In the genomic region with DNA sequence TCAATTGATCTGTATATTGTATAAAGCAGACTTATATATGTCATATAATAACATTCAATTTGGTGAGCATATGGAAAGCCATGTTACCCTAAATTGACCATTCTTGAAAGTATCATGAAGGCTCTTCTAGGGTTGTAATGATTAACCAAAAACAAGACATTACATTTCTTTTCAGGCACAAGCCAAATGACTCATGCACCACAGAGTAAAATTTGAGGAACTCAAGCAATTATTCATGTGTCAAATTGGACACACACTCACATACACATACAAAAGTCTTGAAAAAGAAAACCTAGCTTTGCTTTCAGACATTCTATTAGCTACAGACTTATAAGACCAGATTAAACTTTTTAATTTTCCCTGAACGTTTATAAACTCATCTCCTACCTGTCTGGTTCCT, we compare ENCODE assay signal across 10 cellular contexts.
DNase-seq lines count a peak whose midpoint lies in the region; TF ChIP-seq lines count a peak whose summit lies in the region.
"Had no signal": no experiment of that assay in that cellular context is flagged by ENCODE, and none has a peak within 500 bp of the region (broad histone marks: within the 10 kb centered on the region; RNA-seq: fewer than 3 reads in every experiment).

No MANE protein-coding gene starts in this region.

- no peak overlapping the region for H3K4me3 Mint-ChIP-seq in MCF 10A (ENCODE audit: unreplicated experiment)
- no peak overlapping the region for H3K4me3 Mint-ChIP-seq in activated T-helper 2 cell treated with anti-CD3 and anti-CD28 coated beads, Interferon-gamma antibody, Interleukin-2, Interleukin-4, amounts not matched to agents 10 μg/mL and 5 μg/mL and 100 μg/mL, durations not matched to agents 14 hours and 24 hours and 36 hours (ENCODE audit: low read depth)

- H3K27ac Mint-ChIP-seq in MCF 10A (ENCODE audit: low read depth, unreplicated experiment), result no peak overlapping the region
- no peak overlapping the region for H3K27ac Mint-ChIP-seq in activated T-helper 2 cell treated with anti-CD3 and anti-CD28 coated beads, Interferon-gamma antibody, Interleukin-2, Interleukin-4, amounts not matched to agents 10 μg/mL and 5 μg/mL and 100 μg/mL, durations not matched to agents 14 hours and 24 hours and 36 hours

- no peaks in the 10 kb centered on the region for H3K79me2 ChIP-seq in mammary epithelial cell (ENCODE audit: insufficient read depth, low read length)

- dilution Hi-C loops in mammary epithelial cell (cut with HindIII; ENCODE audit: low sequenced_read_pairs), result no loop called here

- POLR2A ChIA-PET in MCF 10A (lab: Yijun Ruan, JAX), result interaction anchor here (0.5 to 0.8 kb wide), 2 partner anchors 10 to 147 kb away, joined by 3 to 4 read pairs; no protein-coding TSS in a partner anchor

- CTCF ChIA-PET in MCF 10A (lab: Yijun Ruan, JAX) (no interaction called here), mammary epithelial cell (lab: Charles Lee; ENCODE audit: low non-redundant PET) (no interaction called here)

- H3K36me3 ChIP-seq in mammary epithelial cell (ENCODE audit: insufficient read depth, low read length), result no peaks in the 10 kb centered on the region
- H3K36me3 ChIP-seq: prostate gland had no signal

- H3K27ac ChIP-seq in mammary epithelial cell (ENCODE audit: insufficient read depth, low read depth, low read length), result no peak overlapping the region
- H3K27ac ChIP-seq: prostate gland, RWPE1 had no signal

- H4K20me1 ChIP-seq in mammary epithelial cell (ENCODE audit: insufficient read depth, low read length), result no peaks in the 10 kb centered on the region

- H3K4me2 ChIP-seq in mammary epithelial cell (ENCODE audit: insufficient read depth, low read depth, low read length), result no peak overlapping the region

- no peak overlapping the region for H2AFZ ChIP-seq in mammary epithelial cell (ENCODE audit: low read depth, low read length)

- no peak for TF ChIP-seq POLR2A in erythroblast (IDR thresholded peaks at IDR 0.05; ENCODE audit: low read length)

- H3K4me3 ChIP-seq in mammary epithelial cell (replicated peaks in 1 of 3; ENCODE audit: insufficient read depth in 1 of 3, low read depth in 2 of 3, low read length in 3 of 3), result no peak overlapping the region
- no peak overlapping the region for H3K4me3 ChIP-seq in choroid plexus epithelial cell (ENCODE audit: low read depth, low read length)
- H3K4me3 ChIP-seq: prostate gland had no signal

- in situ Hi-C loops in mammary epithelial cell (cut with MboI; ENCODE audit: low sequenced_read_pairs in 2 of 2), result no loop called here

- TF ChIP-seq CTCF in MCF 10A (IDR thresholded peaks at IDR 0.05; ENCODE audit: unreplicated experiment) (no peak), mammary epithelial cell (conservative IDR thresholded peaks at IDR 0.05 in 1 of 2, IDR thresholded peaks at IDR 0.05 in 1 of 2; ENCODE audit: extremely low read depth in 1 of 2, insufficient read depth in 1 of 2, low read depth in 1 of 2, low read length in 2 of 2) (no peak), choroid plexus epithelial cell (conservative IDR thresholded peaks at IDR 0.05; ENCODE audit: low read depth, low read length) (no peak)

- WGBS in mammary epithelial cell (ENCODE audit: low coverage, missing lambda C conversion rate), result 11% methylated on average over 1 of the region's 1 CpG

- peaks cover 3% of the 10 kb centered on the region for H3K4me1 Mint-ChIP-seq in MCF 10A (ENCODE audit: insufficient read depth, unreplicated experiment)
- H3K4me1 Mint-ChIP-seq in activated T-helper 2 cell treated with anti-CD3 and anti-CD28 coated beads, Interferon-gamma antibody, Interleukin-2, Interleukin-4, amounts not matched to agents 10 μg/mL and 5 μg/mL and 100 μg/mL, durations not matched to agents 14 hours and 24 hours and 36 hours (ENCODE audit: low read depth), result no peaks in the 10 kb centered on the region

- no peaks in the 10 kb centered on the region for H3K27me3 Mint-ChIP-seq in MCF 10A (ENCODE audit: insufficient read depth, unreplicated experiment)
- H3K27me3 Mint-ChIP-seq in activated T-helper 2 cell treated with anti-CD3 and anti-CD28 coated beads, Interferon-gamma antibody, Interleukin-2, Interleukin-4, amounts not matched to agents 10 μg/mL and 5 μg/mL and 100 μg/mL, durations not matched to agents 14 hours and 24 hours and 36 hours (ENCODE audit: low read depth), result no peaks in the 10 kb centered on the region

- no TSS peak for BruUV-seq in MCF 10A (replicated peaks; lab: Mats Ljungman, UMichigan)
- no TSS peak for BruUV-seq in mammary epithelial cell (replicated peaks; lab: Mats Ljungman, UMichigan)

- no peak overlapping the region for H3K9ac ChIP-seq in mammary epithelial cell (ENCODE audit: insufficient read depth, low read length)

- no peaks in the 10 kb centered on the region for H3K4me1 ChIP-seq in mammary epithelial cell (ENCODE audit: insufficient read depth, low read length)
- H3K4me1 ChIP-seq: prostate gland had no signal

- H3K9me3 ChIP-seq in mammary epithelial cell (replicated peaks; ENCODE audit: insufficient read depth, low read length), result no peaks in the 10 kb centered on the region
- H3K9me3 ChIP-seq: prostate gland had no signal

- H3K9me3 Mint-ChIP-seq in MCF 10A (ENCODE audit: unreplicated experiment), result no peaks in the 10 kb centered on the region
- H3K9me3 Mint-ChIP-seq in activated T-helper 2 cell treated with anti-CD3 and anti-CD28 coated beads, Interferon-gamma antibody, Interleukin-2, Interleukin-4, amounts not matched to agents 10 μg/mL and 5 μg/mL and 100 μg/mL, durations not matched to agents 14 hours and 24 hours and 36 hours, result peaks cover 5% of the 10 kb centered on the region

- H3K27me3 ChIP-seq in mammary epithelial cell (ENCODE audit: insufficient read depth, low read length), result no peaks in the 10 kb centered on the region

- no peaks in the 10 kb centered on the region for H3K36me3 Mint-ChIP-seq in MCF 10A (ENCODE audit: insufficient read depth, unreplicated experiment)
- no peaks in the 10 kb centered on the region for H3K36me3 Mint-ChIP-seq in activated T-helper 2 cell treated with anti-CD3 and anti-CD28 coated beads, Interferon-gamma antibody, Interleukin-2, Interleukin-4, amounts not matched to agents 10 μg/mL and 5 μg/mL and 100 μg/mL, durations not matched to agents 14 hours and 24 hours and 36 hours (ENCODE audit: low read depth)

- intact Hi-C loops in MCF 10A (cut with micrococcal nuclease), result no loop called here
- intact Hi-C loops in mammary epithelial cell (cut with micrococcal nuclease), result no loop called here
- intact Hi-C loops in activated T-helper 2 cell treated with anti-CD3 and anti-CD28 coated beads, Interferon-gamma antibody, Interleukin-2, Interleukin-4, amounts not matched to agents 10 μg/mL and 5 μg/mL and 100 μg/mL, durations not matched to agents 14 hours and 24 hours and 36 hours (cut with micrococcal nuclease), result no loop called here

- DNase-seq in MCF 10A (ENCODE audit: unreplicated experiment) (peak; percentile 11), mammary epithelial cell (no peak), M059J (ENCODE audit: low read depth) (peak; percentile 59), choroid plexus epithelial cell (ENCODE audit: low read depth) (peak; percentile 39), KG1 (lab: John Stamatoyannopoulos, UW) (no peak), NCI-H2196 (lab: John Stamatoyannopoulos, UW; ENCODE audit: unreplicated experiment) (no peak), erythroblast (lab: John Stamatoyannopoulos, UW) (no peak)
- DNase-seq in activated T-helper 2 cell treated with anti-CD3 and anti-CD28 coated beads, Interferon-gamma antibody, Interleukin-2, Interleukin-4, amounts not matched to agents 10 μg/mL and 5 μg/mL and 100 μg/mL, durations not matched to agents 14 hours and 24 hours and 36 hours (ENCODE audit: low spot score), result no peak

Comparison
In these comparisons a context has a peak if more than half of its experiments do, and no peak if none do; other contexts are left out.
1. DNase-seq: peak in MCF 10A (single experiment), M059J (single experiment) and choroid plexus epithelial cell (single experiment); none in mammary epithelial cell (single experiment), KG1 (single experiment), NCI-H2196 (single experiment), erythroblast (0 of 2) and activated T-helper 2 cell treated with anti-CD3 and anti-CD28 coated beads, Interferon-gamma antibody, Interleukin-2, Interleukin-4, amounts not matched to agents 10 μg/mL and 5 μg/mL and 100 μg/mL, durations not matched to agents 14 hours and 24 hours and 36 hours (single experiment).